24 cellular contexts compared by ENCODE assay signal in genomic region chr20:56362833-56363413, GRCh38. TPM values are rescaled to one million over a fixed set of nuclear protein-coding genes. Genes with fewer than 3 reads are reported as not detected.
A peak's percentile ranks its signal among the peaks of the same experiment; 100 is the strongest.
DNase-seq lines count a peak whose midpoint lies in the region; ATAC-seq and TF ChIP-seq lines count a peak whose summit lies in the region.
"Had no signal": no experiment of that assay in that cellular context is flagged by ENCODE, and none has a peak within 500 bp of the region (broad histone marks: within the 10 kb centered on the region; RNA-seq: fewer than 3 reads in every experiment).

No MANE protein-coding gene starts in this region.

- no peak overlapping the region for H4K91ac ChIP-seq in trophoblast cell (ENCODE audit: low read depth, low read length)

- peak overlapping the region; percentile 56 for H3K4ac ChIP-seq in trophoblast cell (ENCODE audit: low read depth, low read length)

- intact Hi-C loops in body of pancreas (cut with DNase I), result no loop called here

- H2AK5ac ChIP-seq in trophoblast cell (ENCODE audit: low read length), result no peak overlapping the region

- no peak overlapping the region for H3K4me3 ChIP-seq in fibroblast of mammary gland (ENCODE audit: control insufficient read depth, low read depth, low read length)
- H3K4me3 ChIP-seq in trophoblast cell (ENCODE audit: low read depth, low read length), result no peak overlapping the region
- no peak overlapping the region for H3K4me3 ChIP-seq in body of pancreas
- H3K4me3 ChIP-seq: SJCRH30, vagina had no signal

- H3K27ac ChIP-seq in trophoblast cell (ENCODE audit: low read depth, low read length), result no peak overlapping the region
- no peak overlapping the region for H3K27ac ChIP-seq in body of pancreas
- H3K27ac ChIP-seq: foreskin keratinocyte, SJCRH30, vagina had no signal

- ATAC-seq in SK-N-SH treated with all-trans-retinoic acid at 6 μM for 48 hours (no peak), body of pancreas (no peak)
- ATAC-seq: activated CD4-positive, CD25-positive, alpha-beta regulatory T cell treated with anti-CD3 and anti-CD28 coated beads, Interleukin-2, amount 50 U/mL, for 24 hours; activated T-cell treated with anti-CD3 and anti-CD28 coated beads, Interleukin-2, amount 50 U/mL, for 72 hours; foreskin keratinocyte; PC-3; T-helper 17 cell had no signal

- H2BK120ac ChIP-seq in trophoblast cell (ENCODE audit: insufficient read depth, low read length, poor library complexity), result no peak overlapping the region

- H2BK12ac ChIP-seq in trophoblast cell (ENCODE audit: low read length), result no peak overlapping the region

- H3K23ac ChIP-seq in trophoblast cell (ENCODE audit: low read length), result no peak overlapping the region

- peaks cover 15% of the 10 kb centered on the region for H3K79me1 ChIP-seq in trophoblast cell (ENCODE audit: low read length)

- H3K9me3 ChIP-seq in trophoblast cell (ENCODE audit: insufficient read depth, low read depth, low read length) (no peaks in the 10 kb centered on the region), body of pancreas (no peaks in the 10 kb centered on the region)
- H3K9me3 ChIP-seq: BE2C, SJCRH30, vagina had no signal

- TF ChIP-seq POLR2A in body of pancreas (IDR thresholded peaks at IDR 0.05), result no peak

- DNase-seq in NCI-H146 (lab: John Stamatoyannopoulos, UW), result peak; percentile 57
- no peak for DNase-seq in NCI-H146 treated with DMSO at 0.1 percent for 48 hours (lab: John Stamatoyannopoulos, UW; ENCODE audit: unreplicated experiment)
- peak; percentile 16 for DNase-seq in UCSD-AML1 (lab: John Stamatoyannopoulos, UW; ENCODE audit: unreplicated experiment)
- DNase-seq in fibroblast of mammary gland (ENCODE audit: low read depth), result peak; percentile 36
- no peak for DNase-seq in trophoblast cell
- DNase-seq in body of pancreas, result no peak
- no peak for DNase-seq in effector CD4-positive, alpha-beta T cell
- DNase-seq: activated CD8-positive, alpha-beta memory T cell treated with anti-CD3 and anti-CD28 coated beads for 24 hours; activated T-cell treated with anti-CD3 and anti-CD28 coated beads, Interleukin-2, amount 50 U/mL, for 72 hours; BE2C; foreskin keratinocyte; KG1; NCI-H1048; NCI-H2081 treated with DMSO at 0.1 percent for 48 hours; NCI-H526 treated with DMSO at 0.1 percent for 48 hours; PC-3; small intestine; T-helper 17 cell had no signal

- H2AFZ ChIP-seq in trophoblast cell (ENCODE audit: insufficient read depth, low read length, poor library complexity), result no peak overlapping the region

- H3K9ac ChIP-seq in trophoblast cell (ENCODE audit: low read length), result no peak overlapping the region

- no peak overlapping the region for H3K14ac ChIP-seq in trophoblast cell (ENCODE audit: low read length)

- H3K36me3 ChIP-seq in trophoblast cell (ENCODE audit: control insufficient read depth in 1 of 2, insufficient read depth in 2 of 2, low read length in 2 of 2) (peaks cover 16 to 17% of the 10 kb centered on the region in 2 experiments), body of pancreas (replicated peaks in 1 of 2; ENCODE audit: insufficient read depth in 1 of 2, low read depth in 2 of 2) (peaks cover 0 to 9% of the 10 kb centered on the region in 2 donors)
- H3K36me3 ChIP-seq: BE2C had no signal

- no peak for TF ChIP-seq CTCF in fibroblast of mammary gland (conservative IDR thresholded peaks at IDR 0.05; ENCODE audit: control insufficient read depth, insufficient read depth, low read depth, low read length)
- TF ChIP-seq CTCF in body of pancreas (IDR thresholded peaks at IDR 0.05), result no peak

- H4K8ac ChIP-seq in trophoblast cell (ENCODE audit: low read depth, low read length), result no peak overlapping the region

- no peak overlapping the region for H3K18ac ChIP-seq in trophoblast cell (ENCODE audit: low read length)

- H3K4me2 ChIP-seq in trophoblast cell (ENCODE audit: low read length), result no peak overlapping the region

- H4K12ac ChIP-seq in trophoblast cell (ENCODE audit: low read depth, low read length), result no peak overlapping the region

- H3K79me2 ChIP-seq in trophoblast cell (ENCODE audit: control insufficient read depth, insufficient read depth, low read length, poor library complexity), result peaks cover 5% of the 10 kb centered on the region

- peaks cover 11% of the 10 kb centered on the region in 2 experiments for H3K4me1 ChIP-seq in trophoblast cell (ENCODE audit: control insufficient read depth in 1 of 2, insufficient read depth in 2 of 2, low read length in 2 of 2)
- H3K4me1 ChIP-seq in body of pancreas, result peaks cover 15% of the 10 kb centered on the region
- H3K4me1 ChIP-seq: BE2C, foreskin keratinocyte had no signal

- no peak overlapping the region for H2BK5ac ChIP-seq in trophoblast cell (ENCODE audit: low read depth, low read length, poor library complexity)

- H3K27me3 ChIP-seq in trophoblast cell (ENCODE audit: insufficient read depth, low read length) (no peaks in the 10 kb centered on the region), body of pancreas (no peaks in the 10 kb centered on the region)
- H3K27me3 ChIP-seq: BE2C, foreskin keratinocyte, SJCRH30, vagina had no signal

- no CpG with 5 or more reads among the region's 8 CpGs for WGBS in trophoblast cell (ENCODE audit: extremely low coverage, insufficient coverage, insufficient read length)
- WGBS in body of pancreas, 2 donors, result 57 to 78% methylated on average over 5 to 8 of the region's 8 CpGs

TF ChIP-seq in SK-N-SH treated with all-trans-retinoic acid at 6 μM for 48 hours, 23 proteins besides CTCF, POLR2A, EP300 and RAD21:
- no peak for TF ChIP-seq ZFP30 (CRISPR knock-in tag; IDR thresholded peaks at IDR 0.05)
- no peak for TF ChIP-seq CSRNP3 (CRISPR knock-in tag; IDR thresholded peaks at IDR 0.05)
- no peak for TF ChIP-seq ISL1 (CRISPR knock-in tag; IDR thresholded peaks at IDR 0.05)
- TF ChIP-seq RARB (CRISPR knock-in tag; IDR thresholded peaks at IDR 0.05), result no peak
TF ChIP-seq in SK-N-SH treated with all-trans-retinoic acid at 6 μM for 48 hours: peak in this region for 0.

RNA-seq across cellular contexts. Expression of gene FAM210B, which starts 4.1 kb away (rescaled TPM):
- polyA plus RNA-seq in trophoblast cell (2013), result 65.1 and 68.4 TPM in 2 replicates
- total RNA-seq in body of pancreas, result 10 to 100 TPM; 11.5 to 26.2 TPM

RNA-seq across cellular contexts. Expression of gene AURKA, which starts 29.1 kb away (rescaled TPM):
- 77.5 and 77.9 TPM in 2 replicates for polyA plus RNA-seq in trophoblast cell (2013)
- total RNA-seq in body of pancreas, result 1 to 10 TPM in 1 of 2 donors, under 1 TPM in 1; 0.66 to 1.0 TPM

RNA-seq across cellular contexts. Expression of gene CSTF1, which starts 29.5 kb away (rescaled TPM):
- 29.1 and 30.3 TPM in 2 replicates for polyA plus RNA-seq in trophoblast cell (2013)
- total RNA-seq in body of pancreas, result 10 to 100 TPM; 12.2 to 14.5 TPM

RNA-seq across cellular contexts. Expression of gene CASS4, which starts 49.1 kb away (rescaled TPM):
- 0.22 and 0.29 TPM in 2 replicates for polyA plus RNA-seq in trophoblast cell (2013)
- under 1 TPM in 1 of 2 donors, not detected in 1; 0.52 TPM for total RNA-seq in body of pancreas
- total RNA-seq: A172, foreskin keratinocyte, pulmonary artery endothelial cell had no signal

Comparison
In these comparisons a context has a peak if more than half of its experiments do, and no peak if none do; other contexts are left out.
1. DNase-seq: peak in NCI-H146 (single experiment), UCSD-AML1 (single experiment) and fibroblast of mammary gland (single experiment); none in NCI-H146 treated with DMSO at 0.1 percent for 48 hours (single experiment), trophoblast cell (0 of 2), body of pancreas (0 of 4) and effector CD4-positive, alpha-beta T cell (single experiment).